ENCODE assay signal across 12 cellular contexts in genomic region chr11:13260196-13260962, GRCh38. TPM values are rescaled to one million over a fixed set of nuclear protein-coding genes. Genes with fewer than 3 reads are reported as not detected.
DNase-seq lines count a peak whose midpoint lies in the region; ATAC-seq and TF ChIP-seq lines count a peak whose summit lies in the region.
"Had no signal": no experiment of that assay in that cellular context is flagged by ENCODE, and none has a peak within 500 bp of the region (broad histone marks: within the 10 kb centered on the region; RNA-seq: fewer than 3 reads in every experiment).

No MANE protein-coding gene starts in this region.

- H2BK120ac ChIP-seq in trophoblast cell (ENCODE audit: insufficient read depth, low read length, poor library complexity), result peak overlapping the region; percentile 60

- peak overlapping the region; percentile 50 for H3K4me2 ChIP-seq in Loucy (ENCODE audit: low read depth, low read length, poor library complexity, severe bottlenecking)
- H3K4me2 ChIP-seq in trophoblast cell (ENCODE audit: low read length), result no peak overlapping the region

- DNase-seq in AG10803 (ENCODE audit: low read depth) (peak; percentile 16), epithelial cell of prostate (ENCODE audit: low read depth, low spot score) (peak; percentile 73), trophoblast cell (no peak), natural killer cell (no peak), inferior parietal cortex (ENCODE audit: extremely low spot score) (no peak)
- DNase-seq in stimulated activated CD8-positive, alpha-beta memory T cell treated with anti-CD3 and anti-CD28 coated beads, Interleukin-4, amount 100 ng/mL, for 48 hours, result no peak
- DNase-seq: activated T-cell treated with anti-CD3 and anti-CD28 coated beads, Interleukin-2, amount 50 U/mL, for 48 hours; COR-L47; hypothalamus had no signal

- no CpG with 5 or more reads among the region's 7 CpGs for WGBS in trophoblast cell (ENCODE audit: extremely low coverage, insufficient coverage, insufficient read length)

- H3K27me3 Mint-ChIP-seq in natural killer cell (ENCODE audit: low read depth in 2 of 2), result peaks cover 19 to 25% of the 10 kb centered on the region in 2 donors

- H4K20me1 ChIP-seq in Loucy (ENCODE audit: insufficient read depth, low read length, poor library complexity, severe bottlenecking), result no peaks in the 10 kb centered on the region

- H3K4me1 ChIP-seq in Loucy (ENCODE audit: insufficient read depth, low read length, poor library complexity, severe bottlenecking), result peaks cover 19% of the 10 kb centered on the region
- H3K4me1 ChIP-seq in trophoblast cell (ENCODE audit: control insufficient read depth in 1 of 2, insufficient read depth in 2 of 2, low read length in 2 of 2), result peaks cover 14 to 20% of the 10 kb centered on the region in 2 experiments

- H3K9me2 ChIP-seq in Loucy (replicated peaks; ENCODE audit: low read depth, low read length), result no peaks in the 10 kb centered on the region

- H3K18ac ChIP-seq in trophoblast cell (ENCODE audit: low read length), result peak overlapping the region; percentile 87

- no peak overlapping the region for H3K9ac ChIP-seq in Loucy (ENCODE audit: low read depth, low read length, poor library complexity, severe bottlenecking)
- H3K9ac ChIP-seq in trophoblast cell (ENCODE audit: low read length), result no peak overlapping the region

- intact Hi-C loops in natural killer cell (cut with micrococcal nuclease), result no loop called here

- H2BK12ac ChIP-seq in trophoblast cell (ENCODE audit: low read length), result peak overlapping the region; percentile 78

- H3K9me3 Mint-ChIP-seq in natural killer cell, result no peaks in the 10 kb centered on the region

- no peaks in the 10 kb centered on the region for H3F3A ChIP-seq in Loucy (ENCODE audit: low read depth)

- peak overlapping the region; percentile 99 for H3K27ac ChIP-seq in epithelial cell of prostate
- H3K27ac ChIP-seq in trophoblast cell (ENCODE audit: low read depth, low read length), result peak overlapping the region; percentile 38
- H3K27ac ChIP-seq: neutrophil had no signal

- H2AFZ ChIP-seq in Loucy (ENCODE audit: low read length), result peak overlapping the region; percentile 73
- peak overlapping the region; percentile 67 for H2AFZ ChIP-seq in trophoblast cell (ENCODE audit: insufficient read depth, low read length, poor library complexity)

- no peak overlapping the region for H3K27ac Mint-ChIP-seq in natural killer cell

- H3K79me2 ChIP-seq in Loucy (ENCODE audit: insufficient read depth, low read length) (no peaks in the 10 kb centered on the region), trophoblast cell (ENCODE audit: control insufficient read depth, insufficient read depth, low read length, poor library complexity) (peaks cover 3% of the 10 kb centered on the region)

- peak overlapping the region; percentile 85 for H4K91ac ChIP-seq in trophoblast cell (ENCODE audit: low read depth, low read length)

- no peak for TF ChIP-seq CTCF in AG10803 (conservative IDR thresholded peaks at IDR 0.05; ENCODE audit: low read length)
- TF ChIP-seq CTCF in Loucy (conservative IDR thresholded peaks at IDR 0.05; ENCODE audit: low read length), result no peak
- no peak for TF ChIP-seq CTCF in natural killer cell (IDR thresholded peaks at IDR 0.05)

- H3K27me3 ChIP-seq in Loucy (ENCODE audit: insufficient read depth, low read length, poor library complexity, severe bottlenecking), result no peaks in the 10 kb centered on the region
- H3K27me3 ChIP-seq in trophoblast cell (ENCODE audit: insufficient read depth, low read length), result no peaks in the 10 kb centered on the region

- H3K9me3 ChIP-seq in Loucy (ENCODE audit: insufficient read depth, low read depth, low read length) (no peaks in the 10 kb centered on the region), trophoblast cell (ENCODE audit: insufficient read depth, low read depth, low read length) (peaks cover 3% of the 10 kb centered on the region)
- H3K9me3 ChIP-seq: neutrophil had no signal

- peaks cover 0 to 5% of the 10 kb centered on the region in 2 donors for H3K4me1 Mint-ChIP-seq in natural killer cell

- H2BK5ac ChIP-seq in trophoblast cell (ENCODE audit: low read depth, low read length, poor library complexity), result peak overlapping the region; percentile 67

- no peak for ATAC-seq in natural killer cell
- ATAC-seq in GM18519 (IDR thresholded peaks at IDR 0.05; ENCODE audit: low FRiP score, unreplicated experiment), result no peak

- H3K36me3 ChIP-seq in Loucy (ENCODE audit: insufficient read depth, low read length) (no peaks in the 10 kb centered on the region), trophoblast cell (ENCODE audit: control insufficient read depth in 1 of 2, insufficient read depth in 2 of 2, low read length in 2 of 2) (no peaks in the 10 kb centered on the region)
- H3K36me3 ChIP-seq: neutrophil had no signal

- no peak overlapping the region for H3K4me3 Mint-ChIP-seq in natural killer cell

- H4K8ac ChIP-seq in trophoblast cell (ENCODE audit: low read depth, low read length), result peak overlapping the region; percentile 31

- H3K4me3 ChIP-seq in AG10803 (ENCODE audit: low read length) (no peak overlapping the region), Loucy (ENCODE audit: low read length, poor library complexity, severe bottlenecking) (no peak overlapping the region), trophoblast cell (ENCODE audit: low read depth, low read length) (no peak overlapping the region)

- H4K12ac ChIP-seq in trophoblast cell (ENCODE audit: low read depth, low read length), result peak overlapping the region; percentile 27

- H3K4ac ChIP-seq in trophoblast cell (ENCODE audit: low read depth, low read length), result no peak overlapping the region

- H3K14ac ChIP-seq in trophoblast cell (ENCODE audit: low read length), result peak overlapping the region; percentile 72

- no peaks in the 10 kb centered on the region for H3K36me3 Mint-ChIP-seq in natural killer cell

- H2AK5ac ChIP-seq in trophoblast cell (ENCODE audit: low read length), result no peak overlapping the region

- no peak overlapping the region for H3K23ac ChIP-seq in trophoblast cell (ENCODE audit: low read length)

- H3K79me1 ChIP-seq in trophoblast cell (ENCODE audit: low read length), result peaks cover 13% of the 10 kb centered on the region

RNA-seq across cellular contexts. Expression of gene BMAL1, which starts 17.2 kb away (rescaled TPM):
- polyA plus RNA-seq in trophoblast cell (2013), result 18.8 and 20.8 TPM in 2 replicates
- 100 to 1,000 TPM; 142 to 162 (median 145) TPM for total RNA-seq in natural killer cell

Comparison
In these comparisons a context has a peak if more than half of its experiments do, and no peak if none do; other contexts are left out.
1. DNase-seq: peak in AG10803 (single experiment) and epithelial cell of prostate (single experiment); none in trophoblast cell (0 of 2), natural killer cell (single experiment), stimulated activated CD8-positive, alpha-beta memory T cell treated with anti-CD3 and anti-CD28 coated beads, Interleukin-4, amount 100 ng/mL, for 48 hours (single experiment) and inferior parietal cortex (single experiment).